1 cellular context compared by ENCODE assay signal in the genomic region with DNA sequence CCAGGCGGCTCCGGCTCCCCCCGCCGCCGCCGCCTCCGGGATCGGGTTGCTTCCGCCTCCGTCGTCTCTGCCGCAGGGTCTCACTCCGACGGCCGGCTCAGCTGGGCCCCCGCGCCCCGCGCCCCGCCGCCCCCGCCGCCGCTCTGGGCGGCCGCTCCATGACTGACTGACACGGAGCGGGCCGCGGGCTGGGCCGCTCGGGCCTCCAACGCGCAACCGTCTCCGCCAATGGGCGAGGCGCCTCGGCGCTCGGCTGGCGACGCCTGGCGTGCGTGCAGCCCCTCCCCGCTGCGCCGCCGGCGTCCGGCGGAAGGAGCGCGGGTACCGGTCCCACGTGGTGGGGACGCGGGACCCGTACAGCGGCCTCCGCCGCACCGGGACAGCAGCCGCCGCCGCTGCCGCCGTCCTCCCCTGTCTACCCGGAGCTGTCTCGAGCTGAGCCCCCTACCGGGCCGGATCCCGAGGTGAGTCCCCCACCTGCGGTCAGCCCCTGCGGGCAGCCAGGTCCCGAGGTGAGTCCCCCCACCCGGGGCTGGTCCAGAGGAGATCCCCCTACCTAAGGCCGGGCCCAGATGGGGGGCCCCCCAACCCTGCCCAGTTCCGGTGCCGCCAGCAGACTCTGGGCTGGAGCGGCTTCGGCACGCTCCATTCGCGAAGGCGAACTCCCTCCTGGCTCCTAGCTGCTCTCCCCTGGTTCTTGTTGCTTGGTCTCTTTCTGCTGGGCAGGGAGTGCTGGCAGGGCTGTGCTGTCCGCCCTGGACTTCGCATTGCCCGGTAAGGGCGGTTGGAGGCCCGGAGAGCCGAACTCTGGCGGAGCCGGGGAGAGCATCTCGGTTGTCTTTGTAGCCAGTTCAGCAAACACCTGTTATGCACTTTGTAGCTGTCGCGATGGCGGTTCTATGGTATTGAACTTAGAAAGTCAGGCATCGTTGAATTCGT.
TF ChIP-seq lines count a peak whose summit lies in the region.

A gene (minus strand): TSS at position 230 of the 939 bp plus-strand sequence. CDS start 11,640 bp downstream, outside the sequence.
A gene (plus strand): TSS at position 355 of the 939 bp plus-strand sequence. CDS start 1,387 bp downstream, outside the sequence.

TF ChIP-seq in HEK293, 187 proteins besides CTCF, POLR2A, EP300 and RAD21 (continued from another document):
- TF ChIP-seq ZNF561 (tag by site-specific recombination; IDR thresholded peaks at IDR 0.05; ENCODE audit: borderline replicate concordance) (peak; percentile 95; the same call in 1 of the 2 replicates), ZNF768 (tag by site-specific recombination; IDR thresholded peaks at IDR 0.05) (no peak), ZFP3 (tag by site-specific recombination; IDR thresholded peaks at IDR 0.05; ENCODE audit: low read depth) (no peak), GLI4 (tag by site-specific recombination; IDR thresholded peaks at IDR 0.05) (no peak), ZNF335 (tag by site-specific recombination; conservative IDR thresholded peaks at IDR 0.05) (peak; percentile 91), ZNF654 (tag by site-specific recombination; IDR thresholded peaks at IDR 0.05; ENCODE audit: low read depth) (no peak), ZNF521 (tag by site-specific recombination; IDR thresholded peaks at IDR 0.05) (no peak), ZNF350 (tag by site-specific recombination; IDR thresholded peaks at IDR 0.05) (no peak), ZNF660 (tag by site-specific recombination; IDR thresholded peaks at IDR 0.05) (peak; percentile 93), ZNF600 (tag by site-specific recombination; IDR thresholded peaks at IDR 0.05) (peak; percentile 99), ZNF548 (tag by site-specific recombination; IDR thresholded peaks at IDR 0.05) (0 out of 2 replicates have a peak, but pooled peaks have one; percentile 22), PRDM1 (tag by site-specific recombination; IDR thresholded peaks at IDR 0.05) (no peak), ZFP69B (tag by site-specific recombination; IDR thresholded peaks at IDR 0.05) (peak; percentile 86), ZNF133 (tag by site-specific recombination; IDR thresholded peaks at IDR 0.05) (no peak), ZBTB20 (tag by site-specific recombination; IDR thresholded peaks at IDR 0.05) (peak; percentile 96), BCL11A (tag by site-specific recombination; IDR thresholded peaks at IDR 0.05; ENCODE audit: low read depth) (no peak), MEIS1 (CRISPR knock-in tag; IDR thresholded peaks at IDR 0.05; ENCODE audit: borderline replicate concordance) (peak; percentile 14; the same call in 1 of the 2 replicates), ZBTB7A (tag by site-specific recombination; IDR thresholded peaks at IDR 0.05; ENCODE audit: low read depth) (peak; percentile 87), HOXA7 (CRISPR knock-in tag; IDR thresholded peaks at IDR 0.05; ENCODE audit: borderline replicate concordance) (no peak), ZNF701 (tag by site-specific recombination; IDR thresholded peaks at IDR 0.05) (no peak), ZNF843 (tag by site-specific recombination; IDR thresholded peaks at IDR 0.05) (no peak; the same call in 1 of the 2 replicates), ZNF423 (tag by site-specific recombination; IDR thresholded peaks at IDR 0.05) (no peak), ZFP41 (tag by site-specific recombination; IDR thresholded peaks at IDR 0.05; ENCODE audit: borderline replicate concordance) (no peak), ZNF140 (tag by site-specific recombination; IDR thresholded peaks at IDR 0.05) (no peak)
- TF ChIP-seq, protein P1, sequence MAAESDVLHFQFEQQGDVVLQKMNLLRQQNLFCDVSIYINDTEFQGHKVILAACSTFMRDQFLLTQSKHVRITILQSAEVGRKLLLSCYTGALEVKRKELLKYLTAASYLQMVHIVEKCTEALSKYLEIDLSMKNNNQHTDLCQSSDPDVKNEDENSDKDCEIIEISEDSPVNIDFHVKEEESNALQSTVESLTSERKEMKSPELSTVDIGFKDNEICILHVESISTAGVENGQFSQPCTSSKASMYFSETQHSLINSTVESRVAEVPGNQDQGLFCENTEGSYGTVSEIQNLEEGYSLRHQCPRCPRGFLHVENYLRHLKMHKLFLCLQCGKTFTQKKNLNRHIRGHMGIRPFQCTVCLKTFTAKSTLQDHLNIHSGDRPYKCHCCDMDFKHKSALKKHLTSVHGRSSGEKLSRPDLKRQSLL (tag by site-specific recombination; IDR thresholded peaks at IDR 0.05): peak; percentile 53; the same call in 1 of the 2 replicates
- TF ChIP-seq, protein P2, sequence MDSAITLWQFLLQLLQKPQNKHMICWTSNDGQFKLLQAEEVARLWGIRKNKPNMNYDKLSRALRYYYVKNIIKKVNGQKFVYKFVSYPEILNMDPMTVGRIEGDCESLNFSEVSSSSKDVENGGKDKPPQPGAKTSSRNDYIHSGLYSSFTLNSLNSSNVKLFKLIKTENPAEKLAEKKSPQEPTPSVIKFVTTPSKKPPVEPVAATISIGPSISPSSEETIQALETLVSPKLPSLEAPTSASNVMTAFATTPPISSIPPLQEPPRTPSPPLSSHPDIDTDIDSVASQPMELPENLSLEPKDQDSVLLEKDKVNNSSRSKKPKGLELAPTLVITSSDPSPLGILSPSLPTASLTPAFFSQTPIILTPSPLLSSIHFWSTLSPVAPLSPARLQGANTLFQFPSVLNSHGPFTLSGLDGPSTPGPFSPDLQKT (IDR thresholded peaks at IDR 0.05; ENCODE audit: borderline replicate concordance, low read depth, low read length): peak; percentile 83; the same call in 1 of the 2 replicates
- TF ChIP-seq, protein P3, sequence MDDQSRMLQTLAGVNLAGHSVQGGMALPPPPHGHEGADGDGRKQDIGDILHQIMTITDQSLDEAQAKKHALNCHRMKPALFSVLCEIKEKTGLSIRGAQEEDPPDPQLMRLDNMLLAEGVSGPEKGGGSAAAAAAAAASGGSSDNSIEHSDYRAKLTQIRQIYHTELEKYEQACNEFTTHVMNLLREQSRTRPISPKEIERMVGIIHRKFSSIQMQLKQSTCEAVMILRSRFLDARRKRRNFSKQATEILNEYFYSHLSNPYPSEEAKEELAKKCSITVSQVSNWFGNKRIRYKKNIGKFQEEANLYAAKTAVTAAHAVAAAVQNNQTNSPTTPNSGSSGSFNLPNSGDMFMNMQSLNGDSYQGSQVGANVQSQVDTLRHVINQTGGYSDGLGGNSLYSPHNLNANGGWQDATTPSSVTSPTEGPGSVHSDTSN (CRISPR knock-in tag; IDR thresholded peaks at IDR 0.05): peak; percentile 95; the same call in 1 of the 2 replicates
- TF ChIP-seq, protein P4, sequence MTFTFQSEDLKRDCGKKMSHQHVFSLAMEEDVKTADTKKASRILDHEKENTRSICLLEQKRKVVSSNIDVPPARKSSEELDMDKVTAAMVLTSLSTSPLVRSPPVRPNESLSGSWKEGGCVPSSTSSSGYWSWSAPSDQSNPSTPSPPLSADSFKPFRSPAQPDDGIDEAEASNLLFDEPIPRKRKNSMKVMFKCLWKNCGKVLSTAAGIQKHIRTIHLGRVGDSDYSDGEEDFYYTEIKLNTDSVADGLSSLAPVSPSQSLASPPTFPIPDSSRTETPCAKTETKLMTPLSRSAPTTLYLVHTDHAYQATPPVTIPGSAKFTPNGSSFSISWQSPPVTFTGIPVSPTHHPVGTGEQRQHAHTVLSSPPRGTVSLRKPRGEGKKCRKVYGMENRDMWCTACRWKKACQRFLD (tag by site-specific recombination; IDR thresholded peaks at IDR 0.05): peak; percentile 98
- TF ChIP-seq, protein P5, sequence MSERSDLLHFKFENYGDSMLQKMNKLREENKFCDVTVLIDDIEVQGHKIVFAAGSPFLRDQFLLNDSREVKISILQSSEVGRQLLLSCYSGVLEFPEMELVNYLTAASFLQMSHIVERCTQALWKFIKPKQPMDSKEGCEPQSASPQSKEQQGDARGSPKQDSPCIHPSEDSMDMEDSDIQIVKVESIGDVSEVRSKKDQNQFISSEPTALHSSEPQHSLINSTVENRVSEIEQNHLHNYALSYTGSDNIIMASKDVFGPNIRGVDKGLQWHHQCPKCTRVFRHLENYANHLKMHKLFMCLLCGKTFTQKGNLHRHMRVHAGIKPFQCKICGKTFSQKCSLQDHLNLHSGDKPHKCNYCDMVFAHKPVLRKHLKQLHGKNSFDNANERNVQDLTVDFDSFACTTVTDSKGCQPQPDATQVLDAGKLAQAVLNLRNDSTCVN (tag by site-specific recombination; optimal IDR thresholded peaks at IDR 0.05): peak; percentile 77
